ENCODE assay signal across 11 cellular contexts in genomic region chr1:40241372-40241771, GRCh38. TPM values are rescaled to one million over a fixed set of nuclear protein-coding genes. Genes with fewer than 3 reads are reported as not detected.
DNase-seq lines count a peak whose midpoint lies in the region; ATAC-seq and TF ChIP-seq lines count a peak whose summit lies in the region.
"Had no signal": no experiment of that assay in that cellular context is flagged by ENCODE, and none has a peak within 500 bp of the region (broad histone marks: within the 10 kb centered on the region; RNA-seq: fewer than 3 reads in every experiment).

No MANE protein-coding gene starts in this region.

- in situ Hi-C loops in GM13977 (cut with MboI; ENCODE audit: low pct_unique_long_range_greater_than_20kb, low sequenced_read_pairs, unreplicated experiment) = no loop called here

- no peak for TF ChIP-seq CTCF in GM13977 (IDR thresholded peaks at IDR 0.05; ENCODE audit: extremely low read depth, insufficient read depth, missing control alignments)

- intact Hi-C loops in activated CD4-positive, alpha-beta T cell treated with anti-CD3 and anti-CD28 coated beads for 36 hours (cut with DNase I, micrococcal nuclease) = loop anchor here (1.0 to 5.0 kb wide), 7 partner anchors 15 to 159 kb away; partner anchors contain the start of genes COL9A2 (in 1 of the 2) and RLF (in 1 of the 2)

- H3K9me3 ChIP-seq in skeletal muscle satellite cell (replicated peaks; ENCODE audit: low read length) = no peaks in the 10 kb centered on the region

- CTCF ChIA-PET in activated CD4-positive, alpha-beta T cell treated with anti-CD3 and anti-CD28 coated beads for 36 hours (lab: Charles Lee) = interaction anchor here (0.6 to 2.8 kb wide), 10 partner anchors 8 to 191 kb away, joined by 3 to 10 read pairs (median 5); no protein-coding TSS in a partner anchor
- CTCF ChIA-PET in activated CD4-positive, alpha-beta memory T cell treated with anti-CD3 and anti-CD28 coated beads, Interleukin-2, amount 10 ng/mL, durations not matched to agents 7 days and 5 days (lab: Charles Lee) = interaction anchor here (0.6 to 2.6 kb wide), 10 partner anchors 9 to 712 kb away, joined by 3 to 15 read pairs (median 4); partner anchors contain the start of genes RLF and ZMPSTE24

- peaks cover 3% of the 10 kb centered on the region for H3K27me3 Mint-ChIP-seq in activated CD4-positive, alpha-beta T cell treated with anti-CD3 and anti-CD28 coated beads for 36 hours
- H3K27me3 Mint-ChIP-seq in activated CD4-positive, alpha-beta memory T cell treated with anti-CD3 and anti-CD28 coated beads, Interleukin-2, amount 10 ng/mL, durations not matched to agents 7 days and 5 days = no peaks in the 10 kb centered on the region
- H3K27me3 Mint-ChIP-seq: naive B cell had no signal

- H3K9ac ChIP-seq in skeletal muscle satellite cell (ENCODE audit: low read depth, low read length) = peak overlapping the region; percentile 16

- peak overlapping the region; percentile 6 for H3K4me3 Mint-ChIP-seq in activated CD4-positive, alpha-beta T cell treated with anti-CD3 and anti-CD28 coated beads for 36 hours
- H3K4me3 Mint-ChIP-seq in activated CD4-positive, alpha-beta memory T cell treated with anti-CD3 and anti-CD28 coated beads, Interleukin-2, amount 10 ng/mL, durations not matched to agents 7 days and 5 days = peak overlapping the region; percentile 1
- H3K4me3 Mint-ChIP-seq: naive B cell had no signal

- no peaks in the 10 kb centered on the region for H3K9me3 Mint-ChIP-seq in activated CD4-positive, alpha-beta T cell treated with anti-CD3 and anti-CD28 coated beads for 36 hours (ENCODE audit: low read depth)
- no peaks in the 10 kb centered on the region for H3K9me3 Mint-ChIP-seq in activated CD4-positive, alpha-beta memory T cell treated with anti-CD3 and anti-CD28 coated beads, Interleukin-2, amount 10 ng/mL, durations not matched to agents 7 days and 5 days
- H3K9me3 Mint-ChIP-seq: naive B cell had no signal

- peaks cover 31% of the 10 kb centered on the region for H3K4me1 ChIP-seq in skeletal muscle satellite cell (ENCODE audit: control insufficient read depth, insufficient read depth, low read length)

- H3K36me3 Mint-ChIP-seq in activated CD4-positive, alpha-beta T cell treated with anti-CD3 and anti-CD28 coated beads for 36 hours (ENCODE audit: low read depth) = peaks cover 38% of the 10 kb centered on the region
- peaks cover 43% of the 10 kb centered on the region for H3K36me3 Mint-ChIP-seq in activated CD4-positive, alpha-beta memory T cell treated with anti-CD3 and anti-CD28 coated beads, Interleukin-2, amount 10 ng/mL, durations not matched to agents 7 days and 5 days (ENCODE audit: low read depth)

- H3K4me3 ChIP-seq in skeletal muscle satellite cell (ENCODE audit: low read length) = no peak overlapping the region

- peaks cover 32% of the 10 kb centered on the region for H3K36me3 ChIP-seq in skeletal muscle satellite cell (ENCODE audit: insufficient read depth, low read length)

- H3K4me2 ChIP-seq in skeletal muscle satellite cell (ENCODE audit: low read length) = peak overlapping the region; percentile 63

- DNase-seq in activated CD4-positive, alpha-beta T cell treated with anti-CD3 and anti-CD28 coated beads for 36 hours = no peak
- no peak for DNase-seq in activated CD4-positive, alpha-beta T cell treated with anti-CD3 and anti-CD28 coated beads, Interleukin-2, amount 50 U/mL, for 48 hours
- DNase-seq in activated CD4-positive, alpha-beta memory T cell treated with anti-CD3 and anti-CD28 coated beads, Interleukin-2, amount 10 ng/mL, durations not matched to agents 7 days and 5 days = no peak
- no peak for DNase-seq in hypothalamus (lab: John Stamatoyannopoulos, UW)
- no peak for DNase-seq in iPS-NIHi7 (ENCODE audit: extremely low spot score)
- DNase-seq in GM13977 (ENCODE audit: low spot score) = no peak
- DNase-seq: glutamatergic neuron, naive B cell, NCI-H2171 had no signal

- peak; percentile 62 for ATAC-seq in activated CD4-positive, alpha-beta T cell treated with anti-CD3 and anti-CD28 coated beads for 36 hours
- peak; percentile 17 for ATAC-seq in HG02973 (IDR thresholded peaks at IDR 0.05; ENCODE audit: unreplicated experiment)

- POLR2A ChIA-PET in activated CD4-positive, alpha-beta T cell treated with anti-CD3 and anti-CD28 coated beads for 36 hours (lab: Charles Lee) = interaction anchor here (0.6 to 1.4 kb wide), 9 partner anchors 17 to 256 kb away, joined by 3 to 8 read pairs (median 3); partner anchors contain the start of gene ZMPSTE24
- POLR2A ChIA-PET in activated CD4-positive, alpha-beta memory T cell treated with anti-CD3 and anti-CD28 coated beads, Interleukin-2, amount 10 ng/mL, durations not matched to agents 7 days and 5 days (lab: Charles Lee) = interaction anchor here (0.8 to 4.6 kb wide), 10 partner anchors 10 to 159 kb away, joined by 3 to 48 read pairs (median 4); partner anchors contain the start of gene ZMPSTE24

- H3K27me3 ChIP-seq in skeletal muscle satellite cell (ENCODE audit: control insufficient read depth, insufficient read depth, low read length) = no peaks in the 10 kb centered on the region

- peak overlapping the region; percentile 81 for H3K27ac Mint-ChIP-seq in activated CD4-positive, alpha-beta T cell treated with anti-CD3 and anti-CD28 coated beads for 36 hours
- H3K27ac Mint-ChIP-seq in activated CD4-positive, alpha-beta memory T cell treated with anti-CD3 and anti-CD28 coated beads, Interleukin-2, amount 10 ng/mL, durations not matched to agents 7 days and 5 days = peak overlapping the region; percentile 77

- H3K4me1 Mint-ChIP-seq in activated CD4-positive, alpha-beta T cell treated with anti-CD3 and anti-CD28 coated beads for 36 hours = peaks cover 52% of the 10 kb centered on the region
- peaks cover 56% of the 10 kb centered on the region for H3K4me1 Mint-ChIP-seq in activated CD4-positive, alpha-beta memory T cell treated with anti-CD3 and anti-CD28 coated beads, Interleukin-2, amount 10 ng/mL, durations not matched to agents 7 days and 5 days

RNA-seq across cellular contexts. Expression of gene TMCO2, which starts 6.4 kb away (rescaled TPM):
- not detected for total RNA-seq in activated CD4-positive, alpha-beta T cell treated with anti-CD3 and anti-CD28 coated beads for 36 hours
- total RNA-seq in activated CD4-positive, alpha-beta memory T cell treated with anti-CD3 and anti-CD28 coated beads, Interleukin-2, amount 10 ng/mL, durations not matched to agents 7 days and 5 days = not detected
- not detected in 2 replicates for total RNA-seq in skeletal muscle satellite cell (2012; rRNA removed)

RNA-seq across cellular contexts. Expression of gene ZMPSTE24, which starts 16.7 kb away (rescaled TPM):
- 10 to 100 TPM; 20.7 to 23.0 TPM for total RNA-seq in activated CD4-positive, alpha-beta T cell treated with anti-CD3 and anti-CD28 coated beads for 36 hours
- 10 to 100 TPM; 23.8 to 25.4 TPM for total RNA-seq in activated CD4-positive, alpha-beta memory T cell treated with anti-CD3 and anti-CD28 coated beads, Interleukin-2, amount 10 ng/mL, durations not matched to agents 7 days and 5 days
- total RNA-seq in skeletal muscle satellite cell (2012; rRNA removed) = 66.2 and 66.6 TPM in 2 replicates
